Comparison of ENCODE assay signal across 13 cellular contexts in genomic region chr5:80198399-80198798, GRCh38. TPM values are rescaled to one million over a fixed set of nuclear protein-coding genes. Genes with fewer than 3 reads are reported as not detected.
DNase-seq lines count a peak whose midpoint lies in the region; ATAC-seq and TF ChIP-seq lines count a peak whose summit lies in the region.
"Had no signal": no experiment of that assay in that cellular context is flagged by ENCODE, and none has a peak within 500 bp of the region (broad histone marks: within the 10 kb centered on the region; RNA-seq: fewer than 3 reads in every experiment).

No MANE protein-coding gene starts in this region.

- DNase-seq in activated CD4-positive, alpha-beta T cell treated with anti-CD3 and anti-CD28 coated beads for 36 hours, result no peak
- DNase-seq in activated CD4-positive, alpha-beta T cell treated with anti-CD3 and anti-CD28 coated beads, Interleukin-2, amount 50 U/mL, for 4 hours, result no peak
- DNase-seq in coronary artery (ENCODE audit: low spot score), result no peak
- DNase-seq in midbrain (lab: John Stamatoyannopoulos, UW), result peak; percentile 84
- no peak for DNase-seq in ovary
- no peak for DNase-seq in stimulated activated CD4-positive, alpha-beta T cell treated with anti-CD3 and anti-CD28 coated beads, Interleukin-4, amount 100 ng/mL, for 1 hour
- DNase-seq: 8988T, foreskin keratinocyte, H7, NCI-H146 had no signal

- H3K4me1 Mint-ChIP-seq in activated CD4-positive, alpha-beta T cell treated with anti-CD3 and anti-CD28 coated beads for 36 hours, result peaks cover 61% of the 10 kb centered on the region

- POLR2A ChIA-PET in activated CD4-positive, alpha-beta T cell treated with anti-CD3 and anti-CD28 coated beads for 36 hours (lab: Charles Lee), result no interaction called here

- no peak overlapping the region for H3K4me3 Mint-ChIP-seq in activated CD4-positive, alpha-beta T cell treated with anti-CD3 and anti-CD28 coated beads for 36 hours

- TF ChIP-seq POLR2A in ovary (IDR thresholded peaks at IDR 0.05), result no peak

- ATAC-seq in activated CD4-positive, alpha-beta T cell treated with anti-CD3 and anti-CD28 coated beads for 36 hours, result no peak
- no peak for ATAC-seq in GM21360 (IDR thresholded peaks at IDR 0.05; ENCODE audit: unreplicated experiment)
- ATAC-seq: foreskin keratinocyte had no signal

- no peaks in the 10 kb centered on the region for H3K36me3 ChIP-seq in ovary

- TF ChIP-seq CTCF in coronary artery (IDR thresholded peaks at IDR 0.05) (no peak), ovary (IDR thresholded peaks at IDR 0.05) (no peak)

- no peak overlapping the region for H3K4me3 ChIP-seq in coronary artery
- no peak overlapping the region for H3K4me3 ChIP-seq in ovary

- H3K27me3 ChIP-seq in ovary, result no peaks in the 10 kb centered on the region
- H3K27me3 ChIP-seq: foreskin keratinocyte had no signal

- peak overlapping the region; percentile 53 for H3K27ac Mint-ChIP-seq in activated CD4-positive, alpha-beta T cell treated with anti-CD3 and anti-CD28 coated beads for 36 hours

- CTCF ChIA-PET in activated CD4-positive, alpha-beta T cell treated with anti-CD3 and anti-CD28 coated beads for 36 hours (lab: Charles Lee), result interaction anchor here (0.6 to 1.8 kb wide), 5 partner anchors 8 to 12 kb away, joined by 3 to 5 read pairs (median 3); no protein-coding TSS in a partner anchor

- no peaks in the 10 kb centered on the region for H3K9me3 ChIP-seq in ovary

- no peaks in the 10 kb centered on the region for H3K9me3 Mint-ChIP-seq in activated CD4-positive, alpha-beta T cell treated with anti-CD3 and anti-CD28 coated beads for 36 hours (ENCODE audit: low read depth)

- H3K36me3 Mint-ChIP-seq in activated CD4-positive, alpha-beta T cell treated with anti-CD3 and anti-CD28 coated beads for 36 hours (ENCODE audit: low read depth), result peaks cover 35% of the 10 kb centered on the region

- no peaks in the 10 kb centered on the region for H3K27me3 Mint-ChIP-seq in activated CD4-positive, alpha-beta T cell treated with anti-CD3 and anti-CD28 coated beads for 36 hours

- H3K27ac ChIP-seq in coronary artery (peak overlapping the region; percentile 11 to 62), temporal lobe (ENCODE audit: low read depth, low read length) (peak overlapping the region; percentile 94), ovary (no peak overlapping the region)
- H3K27ac ChIP-seq: foreskin keratinocyte, RWPE1 had no signal

- TF ChIP-seq EP300 in ovary (IDR thresholded peaks at IDR 0.05), result no peak

- intact Hi-C loops in activated CD4-positive, alpha-beta T cell treated with anti-CD3 and anti-CD28 coated beads for 36 hours (cut with DNase I, micrococcal nuclease), result no loop called here
- intact Hi-C loops in ovary (cut with DNase I), result no loop called here

- peaks cover 20% of the 10 kb centered on the region for H3K4me1 ChIP-seq in ovary (ENCODE audit: insufficient read depth)
- H3K4me1 ChIP-seq: foreskin keratinocyte had no signal

- 31 to 54% (median 49%) methylated on average over 11 of the region's 11 CpGs for WGBS in ovary, 3 donors

RNA-seq across cellular contexts. Expression of gene SERINC5, which starts 57.4 kb away (rescaled TPM):
- 10 to 100 TPM; 28.1 to 36.0 TPM for total RNA-seq in activated CD4-positive, alpha-beta T cell treated with anti-CD3 and anti-CD28 coated beads for 36 hours
- total RNA-seq in temporal lobe (45.2 TPM), ovary (10 to 100 TPM; 20.0 to 88.7 (median 49.7) TPM)
- polyA plus RNA-seq in ovary, result 10 to 100 TPM; 12.7 to 19.1 TPM

Comparison
In these comparisons a context has a peak if more than half of its experiments do, and no peak if none do; other contexts are left out.
1. H3K27ac ChIP-seq: peak in coronary artery (2 of 2) and temporal lobe (single experiment); none in ovary (0 of 2).